In genomic region chr9:103537426-103537825, GRCh38 we compare ENCODE assay signal across 10 cellular contexts.
"Had no signal": no experiment of that assay in that cellular context is flagged by ENCODE, and none has a peak within 500 bp of the region (broad histone marks: within the 10 kb centered on the region; RNA-seq: fewer than 3 reads in every experiment).

No MANE protein-coding gene starts in this region.

- H3K27ac ChIP-seq: GM23248 had no signal

- FAIRE-seq: H1 had no signal

- H3K9ac ChIP-seq: GM23248 had no signal

- H3K4me2 ChIP-seq: GM23338 had no signal

- ATAC-seq: GM23338, HCT116 had no signal

- H3K9me3 ChIP-seq: HAP-1 had no signal

- DNase-seq: GM23248, GOT3, H7, H9, HCEC 1CT, HFFc6 had no signal

- H3K4me1 ChIP-seq: HAP-1 had no signal

- H2AFZ ChIP-seq: GM23248, GM23338 had no signal

- H3K36me3 ChIP-seq: HAP-1 had no signal

- H3K4me3 ChIP-seq: GM23248, GM23338, HAP-1 had no signal
